In the genomic region with DNA sequence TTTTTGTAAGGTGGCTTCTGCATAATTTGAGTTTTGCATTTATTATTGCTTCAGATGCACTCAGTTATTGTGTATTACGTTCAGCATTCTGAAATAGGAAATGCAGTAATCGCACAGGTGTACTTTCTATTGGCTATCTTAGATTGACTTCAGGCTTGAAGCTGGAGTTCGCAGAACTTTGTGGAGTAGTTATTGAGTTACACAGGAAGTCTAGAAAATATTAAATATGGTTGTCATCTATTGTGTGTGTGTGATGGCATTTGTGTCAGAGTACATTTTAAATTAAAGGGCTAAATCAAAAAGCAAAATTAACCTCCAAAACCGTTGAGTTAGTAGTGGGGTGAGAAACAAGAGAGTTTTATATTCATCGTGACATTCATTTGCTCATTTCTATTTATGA, we compare ENCODE assay signal across 8 cellular contexts. TPM values are rescaled to one million over a fixed set of nuclear protein-coding genes. Genes with fewer than 3 reads are reported as not detected.
DNase-seq lines count a peak whose midpoint lies in the region; ATAC-seq, FAIRE-seq and TF ChIP-seq lines count a peak whose summit lies in the region.

No MANE protein-coding gene starts in this region.

- H3K36me3 ChIP-seq in kidney epithelial cell (ENCODE audit: control insufficient read depth, insufficient read depth, low read length), result no peaks in the 10 kb centered on the region

- WGBS in A549 (ENCODE audit: missing lambda C conversion rate), result 31% methylated on average over 5 of the region's 5 CpGs

- DNase-seq in A549 (ENCODE audit: low read depth in 1 of 2, low spot score in 1 of 2), result no peak
- DNase-seq in HFFc6, result no peak
- no peak for DNase-seq in activated T-helper 2 cell treated with anti-CD3 and anti-CD28 coated beads, Interferon-gamma antibody, Interleukin-2, Interleukin-4, amounts not matched to agents 10 μg/mL and 5 μg/mL and 100 μg/mL, durations not matched to agents 14 hours and 24 hours and 36 hours (ENCODE audit: low spot score)
- DNase-seq in kidney epithelial cell (ENCODE audit: low read depth), result no peak
- no peak for DNase-seq in type B pancreatic cell (ENCODE audit: extremely low spot score, unreplicated experiment)
- no peak for DNase-seq in hepatic stellate cell (ENCODE audit: low spot score)
- DNase-seq in DMS114 treated with DMSO at 0.1 percent for 48 hours (lab: John Stamatoyannopoulos, UW; ENCODE audit: unreplicated experiment), result no peak

- CTCF ChIA-PET in A549 (lab: Yijun Ruan, JAX), result no interaction called here

- FAIRE-seq in A549 (lab: Jason Lieb, UNC), result no peak

- 0 out of 3 replicates have a peak, but pooled peaks cover 3% of the 10 kb centered on the region for H3K9me3 ChIP-seq in A549

- H3K9me3 Mint-ChIP-seq in HFFc6 (peaks cover 2% of the 10 kb centered on the region), type B pancreatic cell (peaks cover 6% of the 10 kb centered on the region)
- H3K9me3 Mint-ChIP-seq in activated T-helper 2 cell treated with anti-CD3 and anti-CD28 coated beads, Interferon-gamma antibody, Interleukin-2, Interleukin-4, amounts not matched to agents 10 μg/mL and 5 μg/mL and 100 μg/mL, durations not matched to agents 14 hours and 24 hours and 36 hours, result peaks cover 19% of the 10 kb centered on the region

- no peak for TF ChIP-seq RAD21 in A549 (conservative IDR thresholded peaks at IDR 0.05 in 1 of 2, IDR thresholded peaks at IDR 0.05 in 1 of 2)

- H3K4me1 ChIP-seq in A549, result peaks cover 28% of the 10 kb centered on the region; the same call in 2 of the 3 replicates

- H3K27ac ChIP-seq in A549, result peak overlapping the region in 1 of 2 experiments; percentile 53; a peak in 2 of 6 replicates

- peak overlapping the region; percentile 85 for H3K4me2 ChIP-seq in A549

- H3K4me3 Mint-ChIP-seq in HFFc6 (peak overlapping the region; percentile 92), type B pancreatic cell (peak overlapping the region; percentile 93)
- H3K4me3 Mint-ChIP-seq in activated T-helper 2 cell treated with anti-CD3 and anti-CD28 coated beads, Interferon-gamma antibody, Interleukin-2, Interleukin-4, amounts not matched to agents 10 μg/mL and 5 μg/mL and 100 μg/mL, durations not matched to agents 14 hours and 24 hours and 36 hours (ENCODE audit: low read depth), result peak overlapping the region; percentile 78

- peak overlapping the region; percentile 62 for H3K27ac Mint-ChIP-seq in HFFc6
- peak overlapping the region; percentile 74 for H3K27ac Mint-ChIP-seq in activated T-helper 2 cell treated with anti-CD3 and anti-CD28 coated beads, Interferon-gamma antibody, Interleukin-2, Interleukin-4, amounts not matched to agents 10 μg/mL and 5 μg/mL and 100 μg/mL, durations not matched to agents 14 hours and 24 hours and 36 hours
- H3K27ac Mint-ChIP-seq in type B pancreatic cell, result peak overlapping the region; percentile 41

- no peak for TF ChIP-seq POLR2A in A549 (IDR thresholded peaks at IDR 0.05; ENCODE audit: low read length)

- H3K36me3 Mint-ChIP-seq in HFFc6 (ENCODE audit: low read depth), result peaks cover 18% of the 10 kb centered on the region
- H3K36me3 Mint-ChIP-seq in activated T-helper 2 cell treated with anti-CD3 and anti-CD28 coated beads, Interferon-gamma antibody, Interleukin-2, Interleukin-4, amounts not matched to agents 10 μg/mL and 5 μg/mL and 100 μg/mL, durations not matched to agents 14 hours and 24 hours and 36 hours (ENCODE audit: low read depth), result peaks cover 54% of the 10 kb centered on the region
- H3K36me3 Mint-ChIP-seq in type B pancreatic cell, result peaks cover 30% of the 10 kb centered on the region

- TF ChIP-seq EP300 in A549 (IDR thresholded peaks at IDR 0.05), result no peak

- H3K27me3 Mint-ChIP-seq in HFFc6 (ENCODE audit: insufficient read depth), result peaks cover 2% of the 10 kb centered on the region; the same call in 1 of the 2 replicates
- no peaks in the 10 kb centered on the region for H3K27me3 Mint-ChIP-seq in activated T-helper 2 cell treated with anti-CD3 and anti-CD28 coated beads, Interferon-gamma antibody, Interleukin-2, Interleukin-4, amounts not matched to agents 10 μg/mL and 5 μg/mL and 100 μg/mL, durations not matched to agents 14 hours and 24 hours and 36 hours (ENCODE audit: low read depth)
- H3K27me3 Mint-ChIP-seq in type B pancreatic cell, result no peaks in the 10 kb centered on the region

- H3K27me3 ChIP-seq in kidney epithelial cell (ENCODE audit: control insufficient read depth, insufficient read depth, low read length), result no peaks in the 10 kb centered on the region

- H3K4me3 ChIP-seq in A549 (peak overlapping the region; percentile 62), kidney epithelial cell (ENCODE audit: low read depth, low read length) (peak overlapping the region; percentile 83)

- ATAC-seq in A549 (no peak), HG02938 (IDR thresholded peaks at IDR 0.05; ENCODE audit: unreplicated experiment) (no peak)

- peaks cover 34% of the 10 kb centered on the region for H3K4me1 Mint-ChIP-seq in HFFc6 (ENCODE audit: low read depth)
- peaks cover 26% of the 10 kb centered on the region for H3K4me1 Mint-ChIP-seq in activated T-helper 2 cell treated with anti-CD3 and anti-CD28 coated beads, Interferon-gamma antibody, Interleukin-2, Interleukin-4, amounts not matched to agents 10 μg/mL and 5 μg/mL and 100 μg/mL, durations not matched to agents 14 hours and 24 hours and 36 hours (ENCODE audit: low read depth)
- peaks cover 16% of the 10 kb centered on the region for H3K4me1 Mint-ChIP-seq in type B pancreatic cell (ENCODE audit: unreplicated experiment)

- POLR2A ChIA-PET in A549 (lab: Yijun Ruan, JAX), result no interaction called here

- TF ChIP-seq CTCF in A549 (IDR thresholded peaks at IDR 0.05), result no peak
- no peak for TF ChIP-seq CTCF in HFFc6 (IDR thresholded peaks at IDR 0.05)
- no peak for TF ChIP-seq CTCF in kidney epithelial cell (IDR thresholded peaks at IDR 0.05; ENCODE audit: insufficient read depth, low read length, poor library complexity, severe bottlenecking)
- TF ChIP-seq CTCF in type B pancreatic cell (conservative IDR thresholded peaks at IDR 0.05), result no peak

- intact Hi-C loops in activated T-helper 2 cell treated with anti-CD3 and anti-CD28 coated beads, Interferon-gamma antibody, Interleukin-2, Interleukin-4, amounts not matched to agents 10 μg/mL and 5 μg/mL and 100 μg/mL, durations not matched to agents 14 hours and 24 hours and 36 hours (cut with micrococcal nuclease), result no loop called here

TF ChIP-seq in A549, 52 proteins besides CTCF, POLR2A, EP300 and RAD21 (continues in another document):
- no peak for TF ChIP-seq ESRRA (IDR thresholded peaks at IDR 0.05; ENCODE audit: borderline replicate concordance, low read length)
- TF ChIP-seq JUNB (IDR thresholded peaks at IDR 0.05), result no peak
- TF ChIP-seq, protein P1, sequence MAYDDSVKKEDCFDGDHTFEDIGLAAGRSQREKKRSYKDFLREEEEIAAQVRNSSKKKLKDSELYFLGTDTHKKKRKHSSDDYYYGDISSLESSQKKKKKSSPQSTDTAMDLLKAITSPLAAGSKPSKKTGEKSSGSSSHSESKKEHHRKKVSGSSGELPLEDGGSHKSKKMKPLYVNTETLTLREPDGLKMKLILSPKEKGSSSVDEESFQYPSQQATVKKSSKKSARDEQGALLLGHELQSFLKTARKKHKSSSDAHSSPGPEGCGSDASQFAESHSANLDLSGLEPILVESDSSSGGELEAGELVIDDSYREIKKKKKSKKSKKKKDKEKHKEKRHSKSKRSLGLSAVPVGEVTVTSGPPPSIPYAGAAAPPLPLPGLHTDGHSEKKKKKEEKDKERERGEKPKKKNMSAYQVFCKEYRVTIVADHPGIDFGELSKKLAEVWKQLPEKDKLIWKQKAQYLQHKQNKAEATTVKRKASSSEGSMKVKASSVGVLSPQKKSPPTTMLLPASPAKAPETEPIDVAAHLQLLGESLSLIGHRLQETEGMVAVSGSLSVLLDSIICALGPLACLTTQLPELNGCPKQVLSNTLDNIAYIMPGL (CRISPR knock-in tag; IDR thresholded peaks at IDR 0.05; ENCODE audit: borderline replicate concordance), result no peak
- no peak for TF ChIP-seq FOSB (CRISPR knock-in tag; IDR thresholded peaks at IDR 0.05)
- no peak for TF ChIP-seq ZC3H11A (IDR thresholded peaks at IDR 0.05)
- TF ChIP-seq MAFK (IDR thresholded peaks at IDR 0.05; ENCODE audit: partially characterized antibody), result no peak
- TF ChIP-seq, protein P2, sequence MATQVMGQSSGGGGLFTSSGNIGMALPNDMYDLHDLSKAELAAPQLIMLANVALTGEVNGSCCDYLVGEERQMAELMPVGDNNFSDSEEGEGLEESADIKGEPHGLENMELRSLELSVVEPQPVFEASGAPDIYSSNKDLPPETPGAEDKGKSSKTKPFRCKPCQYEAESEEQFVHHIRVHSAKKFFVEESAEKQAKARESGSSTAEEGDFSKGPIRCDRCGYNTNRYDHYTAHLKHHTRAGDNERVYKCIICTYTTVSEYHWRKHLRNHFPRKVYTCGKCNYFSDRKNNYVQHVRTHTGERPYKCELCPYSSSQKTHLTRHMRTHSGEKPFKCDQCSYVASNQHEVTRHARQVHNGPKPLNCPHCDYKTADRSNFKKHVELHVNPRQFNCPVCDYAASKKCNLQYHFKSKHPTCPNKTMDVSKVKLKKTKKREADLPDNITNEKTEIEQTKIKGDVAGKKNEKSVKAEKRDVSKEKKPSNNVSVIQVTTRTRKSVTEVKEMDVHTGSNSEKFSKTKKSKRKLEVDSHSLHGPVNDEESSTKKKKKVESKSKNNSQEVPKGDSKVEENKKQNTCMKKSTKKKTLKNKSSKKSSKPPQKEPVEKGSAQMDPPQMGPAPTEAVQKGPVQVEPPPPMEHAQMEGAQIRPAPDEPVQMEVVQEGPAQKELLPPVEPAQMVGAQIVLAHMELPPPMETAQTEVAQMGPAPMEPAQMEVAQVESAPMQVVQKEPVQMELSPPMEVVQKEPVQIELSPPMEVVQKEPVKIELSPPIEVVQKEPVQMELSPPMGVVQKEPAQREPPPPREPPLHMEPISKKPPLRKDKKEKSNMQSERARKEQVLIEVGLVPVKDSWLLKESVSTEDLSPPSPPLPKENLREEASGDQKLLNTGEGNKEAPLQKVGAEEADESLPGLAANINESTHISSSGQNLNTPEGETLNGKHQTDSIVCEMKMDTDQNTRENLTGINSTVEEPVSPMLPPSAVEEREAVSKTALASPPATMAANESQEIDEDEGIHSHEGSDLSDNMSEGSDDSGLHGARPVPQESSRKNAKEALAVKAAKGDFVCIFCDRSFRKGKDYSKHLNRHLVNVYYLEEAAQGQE (IDR thresholded peaks at IDR 0.05), result no peak

RNA-seq across cellular contexts. Expression of a gene that starts 2.7 kb away (rescaled TPM):
- 37.7 and 45.9 TPM in 2 replicates for polyA plus RNA-seq in A549 (2011; rRNA removed)
- polyA plus RNA-seq in A549 (2012; cell fraction: cytosol; rRNA removed), result 7.3 and 10.4 TPM in 2 replicates
- 7.6 and 9.3 TPM in 2 replicates for polyA plus RNA-seq in A549 (2012; cell fraction: nucleus; rRNA removed)
- 8.4 to 8.7 TPM (median 8.6 TPM) in 3 replicates for polyA plus RNA-seq in A549 (2017; fragmentation: RNase III; extraction: RNeasy Plus Mini Kit Qiagen cat#74134 plus additional on column Dnase treatment)
- 85.5 and 111 TPM in 2 replicates for polyA minus RNA-seq in A549 (2011; rRNA and poly(A)+ RNA removed)
- 10 to 100 TPM; 11.5 to 15.6 (median 14.0) TPM for total RNA-seq in HFFc6 (2021; fragmentation: NEBNext Ultra II Directional; extraction: Animal tissue kit (Norgen Biotek cat#: 25700))
- total RNA-seq in activated T-helper 2 cell treated with anti-CD3 and anti-CD28 coated beads, Interferon-gamma antibody, Interleukin-2, Interleukin-4, amounts not matched to agents 10 μg/mL and 5 μg/mL and 100 μg/mL, durations not matched to agents 14 hours and 24 hours and 36 hours, result 28.7 and 32.8 TPM in 2 replicates
- total RNA-seq in kidney epithelial cell, result 17.6 and 21.1 TPM in 2 replicates
- total RNA-seq in type B pancreatic cell (ENCODE audit: low replicate concordance), result 35.9 and 49.7 TPM in 2 replicates
